ENCODE assay signal across 11 cellular contexts in the genomic region with DNA sequence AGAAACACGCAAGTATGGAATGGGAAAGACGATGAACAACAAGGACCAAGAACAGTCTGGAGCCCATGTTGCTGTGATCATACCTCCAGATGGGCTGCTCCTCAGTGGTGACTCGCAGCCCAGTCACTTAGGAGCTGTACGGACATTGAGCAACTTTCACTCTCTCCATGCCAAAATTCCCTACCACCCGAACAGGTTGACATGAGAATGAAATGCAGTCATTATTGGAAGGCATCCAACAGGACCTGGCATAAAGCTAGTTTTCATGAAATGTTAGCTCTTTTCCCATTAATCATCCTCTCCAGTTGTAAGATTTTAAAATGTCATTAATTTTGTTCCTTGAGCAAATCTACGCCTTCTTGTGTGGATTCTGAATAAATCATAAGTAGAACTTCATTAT.
DNase-seq lines count a peak whose midpoint lies in the region; FAIRE-seq and TF ChIP-seq lines count a peak whose summit lies in the region.
"Had no signal": no experiment of that assay in that cellular context is flagged by ENCODE, and none has a peak within 500 bp of the region (broad histone marks: within the 10 kb centered on the region; RNA-seq: fewer than 3 reads in every experiment).

No MANE protein-coding gene starts in this region.

- WGBS in prostate gland: 12% methylated on average over 6 of the region's 6 CpGs

- POLR2A ChIA-PET in endothelial cell of umbilical vein (lab: Charles Lee): no interaction called here

- no peak overlapping the region for H2AFZ ChIP-seq in endothelial cell of umbilical vein (ENCODE audit: low read depth, low read length)

- no peak overlapping the region for H3K4me2 ChIP-seq in endothelial cell of umbilical vein (ENCODE audit: insufficient read depth, low read length)
- H3K4me2 ChIP-seq: KMS-11 had no signal

- H3K9me3 ChIP-seq in endothelial cell of umbilical vein (replicated peaks; ENCODE audit: control insufficient read depth, insufficient read depth, low read length) (no peaks in the 10 kb centered on the region), prostate gland (no peaks in the 10 kb centered on the region)
- H3K9me3 ChIP-seq: SJSA1 had no signal

- H3K36me3 ChIP-seq in endothelial cell of umbilical vein (ENCODE audit: control insufficient read depth in 2 of 2, extremely low read depth in 1 of 2, insufficient read depth in 2 of 2, low read length in 2 of 2) (no peaks in the 10 kb centered on the region), prostate gland (no peaks in the 10 kb centered on the region)
- H3K36me3 ChIP-seq: SJSA1 had no signal

- DNase-seq in ELR (ENCODE audit: low read depth) (peak; percentile 49), NCI-H446 treated with DMSO at 0.1 percent for 48 hours (lab: John Stamatoyannopoulos, UW) (peak; percentile 95), endothelial cell of umbilical vein (ENCODE audit: low read depth, low spot score) (peak; percentile 15), prostate gland (ENCODE audit: low spot score) (peak; percentile 15), SIG-M5 treated with dmso at 0.1 percent for 504 hours (lab: John Stamatoyannopoulos, UW; ENCODE audit: unreplicated experiment) (no peak), activated gamma-delta T cell treated with Interleukin-2 at 50 U/mL for 16 hours (no peak), DMS114 treated with DMSO at 0.1 percent for 48 hours (lab: John Stamatoyannopoulos, UW; ENCODE audit: unreplicated experiment) (no peak)
- no peak for DNase-seq in activated CD4-positive, alpha-beta T cell treated with anti-CD3 and anti-CD28 coated beads for 4 hours

- H3K79me2 ChIP-seq in endothelial cell of umbilical vein (ENCODE audit: control insufficient read depth, insufficient read depth, low read length): no peaks in the 10 kb centered on the region

- CTCF ChIA-PET in endothelial cell of umbilical vein (lab: Charles Lee): no interaction called here

- no peaks in the 10 kb centered on the region for H4K20me1 ChIP-seq in endothelial cell of umbilical vein (replicated peaks; ENCODE audit: control insufficient read depth, extremely low read depth, insufficient read depth, low read length)

- intact Hi-C loops in endothelial cell of umbilical vein (cut with micrococcal nuclease): no loop called here
- intact Hi-C loops in prostate gland (cut with DNase I): no loop called here

- H3K27ac ChIP-seq in endothelial cell of umbilical vein (ENCODE audit: insufficient read depth, low read depth, low read length) (no peak overlapping the region), prostate gland (no peak overlapping the region)
- H3K27ac ChIP-seq: KMS-11, SJSA1 had no signal

- TF ChIP-seq CTCF in endothelial cell of umbilical vein (IDR thresholded peaks at IDR 0.05; ENCODE audit: extremely low read depth in 1 of 2, insufficient read depth in 1 of 2, low read depth in 1 of 2, low read length in 2 of 2) (no peak), prostate gland (IDR thresholded peaks at IDR 0.05) (no peak)

- no peak for FAIRE-seq in endothelial cell of umbilical vein (lab: Jason Lieb, UNC)
- FAIRE-seq: H1 had no signal

- H3K9ac ChIP-seq in endothelial cell of umbilical vein (replicated peaks; ENCODE audit: extremely low read depth, insufficient read depth, low read length): no peak overlapping the region
- H3K9ac ChIP-seq: KMS-11 had no signal

- no peak for TF ChIP-seq POLR2A in endothelial cell of umbilical vein (IDR thresholded peaks at IDR 0.05; ENCODE audit: low read depth, low read length)
- TF ChIP-seq POLR2A in prostate gland (IDR thresholded peaks at IDR 0.05): no peak

- H3K27me3 ChIP-seq in endothelial cell of umbilical vein (ENCODE audit: control insufficient read depth in 2 of 2, insufficient read depth in 2 of 2, low read length in 2 of 2): no peaks in the 10 kb centered on the region
- H3K27me3 ChIP-seq in prostate gland (replicated peaks; ENCODE audit: insufficient read depth): no peaks in the 10 kb centered on the region
- H3K27me3 ChIP-seq: SJSA1 had no signal

- no peaks in the 10 kb centered on the region for H3K9me1 ChIP-seq in endothelial cell of umbilical vein (replicated peaks; ENCODE audit: control insufficient read depth, extremely low read depth, insufficient read depth, low read length)

- no peak overlapping the region for H3K4me3 ChIP-seq in endothelial cell of umbilical vein (replicated peaks in 1 of 3; ENCODE audit: insufficient read depth in 1 of 3, low read depth in 1 of 3, low read length in 3 of 3)
- H3K4me3 ChIP-seq in prostate gland: no peak overlapping the region
- H3K4me3 ChIP-seq: SJSA1 had no signal

- no TSS peak for BruUV-seq in endothelial cell of umbilical vein (replicated peaks; lab: Mats Ljungman, UMichigan)

- H3K4me1 ChIP-seq in endothelial cell of umbilical vein (ENCODE audit: control insufficient read depth, extremely low read depth, insufficient read depth, low read length) (no peaks in the 10 kb centered on the region), prostate gland (replicated peaks) (no peaks in the 10 kb centered on the region)
- H3K4me1 ChIP-seq: SJSA1 had no signal

- dilution Hi-C loops in endothelial cell of umbilical vein (cut with MboI; ENCODE audit: extremely low pct_ligation_motif_present, low sequenced_read_pairs): no loop called here

TF ChIP-seq in endothelial cell of umbilical vein, 7 proteins besides CTCF, POLR2A, EP300 and RAD21:
- TF ChIP-seq EZH2 (IDR thresholded peaks at IDR 0.05; ENCODE audit: borderline replicate concordance, low read depth, low read length, severe bottlenecking) (no peak), JUN (IDR thresholded peaks at IDR 0.05; ENCODE audit: borderline replicate concordance, insufficient read depth, insufficient read length, low read depth) (no peak), FOS (IDR thresholded peaks at IDR 0.05; ENCODE audit: borderline replicate concordance, insufficient read depth, low read length) (no peak), POLR2AphosphoS5 (IDR thresholded peaks at IDR 0.05; ENCODE audit: insufficient read depth, low read depth, low read length) (no peak), GATA2 (IDR thresholded peaks at IDR 0.05; ENCODE audit: insufficient read depth, insufficient read length, low read depth, low read length) (no peak), MYC (IDR thresholded peaks at IDR 0.05; ENCODE audit: low read depth, low read length) (no peak)
- TF ChIP-seq, protein P1, sequence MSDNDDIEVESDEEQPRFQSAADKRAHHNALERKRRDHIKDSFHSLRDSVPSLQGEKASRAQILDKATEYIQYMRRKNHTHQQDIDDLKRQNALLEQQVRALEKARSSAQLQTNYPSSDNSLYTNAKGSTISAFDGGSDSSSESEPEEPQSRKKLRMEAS (IDR thresholded peaks at IDR 0.05; ENCODE audit: insufficient read depth, insufficient read length): no peak

Comparison
In these comparisons a context has a peak if more than half of its experiments do, and no peak if none do; other contexts are left out.
1. DNase-seq: peak in ELR (single experiment), NCI-H446 treated with DMSO at 0.1 percent for 48 hours (single experiment), endothelial cell of umbilical vein (single experiment) and prostate gland (single experiment); none in activated CD4-positive, alpha-beta T cell treated with anti-CD3 and anti-CD28 coated beads for 4 hours (0 of 2), SIG-M5 treated with dmso at 0.1 percent for 504 hours (single experiment), activated gamma-delta T cell treated with Interleukin-2 at 50 U/mL for 16 hours (single experiment) and DMS114 treated with DMSO at 0.1 percent for 48 hours (single experiment).